In the genomic region with DNA sequence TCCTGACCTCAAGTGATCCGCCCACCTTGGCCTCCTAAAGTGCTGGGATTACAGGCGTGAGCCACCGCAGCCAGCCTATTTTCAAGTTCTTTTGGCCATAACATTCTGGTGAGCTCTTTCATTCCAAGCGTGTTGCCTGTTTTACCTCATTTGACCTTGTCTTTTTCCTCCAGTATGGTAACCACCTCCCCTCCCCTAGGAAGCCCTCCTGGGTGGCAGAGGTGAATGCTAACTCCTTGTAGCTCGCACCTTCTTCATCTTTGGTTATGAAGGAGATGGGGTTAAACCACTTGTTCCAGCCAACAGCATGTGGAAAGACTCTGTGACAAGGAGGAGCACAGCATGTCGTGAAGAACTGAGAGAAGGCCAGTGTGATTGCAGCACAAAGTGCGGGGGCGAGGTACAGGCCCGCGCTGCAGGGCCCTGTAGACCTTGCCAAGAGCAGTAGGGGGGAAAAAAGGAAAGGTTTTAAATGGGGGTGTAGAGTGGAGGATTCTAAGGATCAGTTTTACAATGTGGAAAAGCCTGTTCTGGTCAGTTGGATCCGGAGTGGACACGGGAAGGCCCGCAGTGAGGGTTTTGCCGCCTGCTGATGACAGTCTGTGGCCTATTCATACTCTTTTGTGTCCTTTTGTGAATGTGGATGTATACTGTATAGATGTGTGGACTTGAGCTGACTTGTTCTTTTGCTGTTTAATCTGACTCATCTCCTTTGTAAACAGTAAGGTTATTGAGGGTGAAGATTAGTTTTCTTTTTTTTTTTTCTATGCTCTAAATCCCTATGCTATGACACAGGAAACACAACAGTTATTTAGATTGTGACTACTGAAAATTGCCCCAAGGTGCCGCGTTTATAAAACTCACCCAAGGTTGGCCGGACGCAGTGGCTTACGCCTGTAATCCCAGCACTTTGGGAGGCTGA, we compare ENCODE assay signal across 9 cellular contexts. TPM values are rescaled to one million over a fixed set of nuclear protein-coding genes. Genes with fewer than 3 reads are reported as not detected.
DNase-seq lines count a peak whose midpoint lies in the region; ATAC-seq, FAIRE-seq and TF ChIP-seq lines count a peak whose summit lies in the region.
"Had no signal": no experiment of that assay in that cellular context is flagged by ENCODE, and none has a peak within 500 bp of the region (broad histone marks: within the 10 kb centered on the region; RNA-seq: fewer than 3 reads in every experiment).

No MANE protein-coding gene starts in this region.

- TF ChIP-seq CTCF in MM.1S (IDR thresholded peaks at IDR 0.05; ENCODE audit: low read length): no peak

- H3K4me1 ChIP-seq in MM.1S (ENCODE audit: low read length): no peaks in the 10 kb centered on the region

- no peak overlapping the region for H3K4me2 ChIP-seq in MM.1S (ENCODE audit: low read depth, low read length)

- H3K9ac ChIP-seq in MM.1S (ENCODE audit: low read length): no peak overlapping the region

- H3K36me3 ChIP-seq in MM.1S (replicated peaks; ENCODE audit: insufficient read depth, low read length): no peaks in the 10 kb centered on the region

- TF ChIP-seq POLR2A in GM12891 (IDR thresholded peaks at IDR 0.05; ENCODE audit: low read depth, low read length): no peak

- peak; percentile 74 for ATAC-seq in sciatic nerve

- no peak overlapping the region for H2AFZ ChIP-seq in MM.1S (ENCODE audit: low read length)

- no peak for FAIRE-seq in GM12891 (lab: Jason Lieb, UNC)

- no peaks in the 10 kb centered on the region for H3K9me2 ChIP-seq in MM.1S (replicated peaks; ENCODE audit: insufficient read depth, low read length)

- no peaks in the 10 kb centered on the region for H4K20me1 ChIP-seq in MM.1S (ENCODE audit: insufficient read depth, low read length)

- intact Hi-C loops in sciatic nerve (cut with DNase I): no loop called here

- H3F3A ChIP-seq in MM.1S (ENCODE audit: insufficient read depth, low read length): no peaks in the 10 kb centered on the region

- no peak overlapping the region for H3K27ac ChIP-seq in MM.1S (ENCODE audit: low read length)

- H3K4me3 ChIP-seq in MM.1S (ENCODE audit: low read length): no peak overlapping the region

- no peaks in the 10 kb centered on the region for H3K9me3 ChIP-seq in MM.1S (replicated peaks; ENCODE audit: insufficient read depth, low read length)

- H3K79me2 ChIP-seq in MM.1S (ENCODE audit: low read length): no peaks in the 10 kb centered on the region

- peak; percentile 76 for DNase-seq in Daoy (ENCODE audit: low read depth)
- DNase-seq in RPMI7951 (ENCODE audit: low read depth): peak; percentile 89
- DNase-seq in fibroblast of the conjunctiva (ENCODE audit: low read depth): peak; percentile 41
- peak; percentile 64 for DNase-seq in sciatic nerve (ENCODE audit: low spot score)
- DNase-seq in OCI-M1 (lab: John Stamatoyannopoulos, UW): no peak
- no peak for DNase-seq in Ammon's horn (ENCODE audit: low spot score)
- no peak for DNase-seq in MM.1S
- DNase-seq in GM12891 (ENCODE audit: insufficient read length, low spot score): no peak
- DNase-seq: SHP77 treated with DMSO at 0.1 percent for 48 hours had no signal

- H3K27me3 ChIP-seq in MM.1S (replicated peaks; ENCODE audit: insufficient read depth, low read length): no peaks in the 10 kb centered on the region

TF ChIP-seq in GM12891, 5 proteins besides CTCF, POLR2A, EP300 and RAD21:
- TF ChIP-seq POLR2AphosphoS5 (IDR thresholded peaks at IDR 0.05; ENCODE audit: low read depth, low read length): no peak
- TF ChIP-seq TAF1 (IDR thresholded peaks at IDR 0.05; ENCODE audit: low read depth, low read length): no peak
- TF ChIP-seq SPI1 (IDR thresholded peaks at IDR 0.05; ENCODE audit: low read depth, low read length): no peak
- no peak for TF ChIP-seq POU2F2 (IDR thresholded peaks at IDR 0.05; ENCODE audit: low read depth, low read length)
- TF ChIP-seq PAX5 (IDR thresholded peaks at IDR 0.05; ENCODE audit: insufficient read depth, low read length, severe bottlenecking): no peak
TF ChIP-seq in GM12891: peak in this region for 0.

RNA-seq across cellular contexts. Expression of a gene that starts 7.5 kb away (rescaled TPM):
- total RNA-seq in Daoy (2014; rRNA removed; shearing (Covaris generic)): 9.4 and 12.9 TPM in 2 replicates
- 15.7 and 21.1 TPM in 2 replicates for total RNA-seq in RPMI7951 (2014; rRNA removed; shearing (Covaris generic))
- total RNA-seq in sciatic nerve: 29.5 TPM
- polyA plus RNA-seq in GM12891 (2012; ENCODE audit: low read depth, missing spikeins): 1.4 TPM

RNA-seq across cellular contexts. Expression of a gene that starts 33.1 kb away (rescaled TPM):
- 196 and 221 TPM in 2 replicates for total RNA-seq in Daoy (2014; rRNA removed; shearing (Covaris generic))
- 136 and 142 TPM in 2 replicates for total RNA-seq in RPMI7951 (2014; rRNA removed; shearing (Covaris generic))
- 133 TPM for total RNA-seq in sciatic nerve
- polyA plus RNA-seq in GM12891 (2012; ENCODE audit: low read depth, missing spikeins): 93.5 TPM

RNA-seq across cellular contexts. Expression of a gene that starts 47.4 kb away (rescaled TPM):
- total RNA-seq in Daoy (2014; rRNA removed; shearing (Covaris generic)): 1.7 and 4.3 TPM in 2 replicates
- total RNA-seq in RPMI7951 (2014; rRNA removed; shearing (Covaris generic)): 1.7 and 2.3 TPM in 2 replicates
- 48.4 TPM for total RNA-seq in sciatic nerve
- 0.09 TPM for polyA plus RNA-seq in GM12891 (2012; ENCODE audit: low read depth, missing spikeins)

Comparison
In these comparisons a context has a peak if more than half of its experiments do, and no peak if none do; other contexts are left out.
1. DNase-seq: peak in Daoy (single experiment), RPMI7951 (single experiment), fibroblast of the conjunctiva (single experiment) and sciatic nerve (single experiment); none in OCI-M1 (single experiment), Ammon's horn (single experiment), MM.1S (single experiment) and GM12891 (single experiment).